22 cellular contexts compared by ENCODE assay signal in genomic region chr5:56530739-56531138, GRCh38.
"Had no signal": no experiment of that assay in that cellular context is flagged by ENCODE, and none has a peak within 500 bp of the region (broad histone marks: within the 10 kb centered on the region; RNA-seq: fewer than 3 reads in every experiment).

No MANE protein-coding gene starts in this region.

- H3K9me3 Mint-ChIP-seq: mesothelial cell of epicardium; natural killer cell; stimulated activated naive CD8-positive, alpha-beta T cell treated with anti-CD3 and anti-CD28 coated beads, Interleukin-15, Interleukin-2, amounts not matched to agents 100 ng/mL and 50 ng/mL, for 24 hours; T-helper 2 cell treated with Interferon-gamma antibody and Interleukin-4, amounts not matched to agents 5 μg/mL and 100 μg/mL, for 36 hours had no signal

- H3K27me3 Mint-ChIP-seq: activated CD4-positive, alpha-beta T cell treated with anti-CD3 and anti-CD28 coated beads for 36 hours; stimulated activated naive CD8-positive, alpha-beta T cell treated with anti-CD3 and anti-CD28 coated beads, Interleukin-15, Interleukin-2, amounts not matched to agents 100 ng/mL and 50 ng/mL, for 24 hours had no signal

- H3K36me3 ChIP-seq: brain microvascular endothelial cell, esophagus muscularis mucosa, right atrium auricular region, spleen, upper lobe of left lung had no signal

- H3K4me1 ChIP-seq: right atrium auricular region, spleen had no signal

- H3K9me3 ChIP-seq: esophagus muscularis mucosa, right atrium auricular region, spleen, upper lobe of left lung had no signal

- H3K27ac Mint-ChIP-seq: activated CD4-positive, alpha-beta T cell treated with anti-CD3 and anti-CD28 coated beads for 36 hours; mesothelial cell of epicardium; natural killer cell; stimulated activated naive CD8-positive, alpha-beta T cell treated with anti-CD3 and anti-CD28 coated beads, Interleukin-15, Interleukin-2, amounts not matched to agents 100 ng/mL and 50 ng/mL, for 24 hours; T-helper 2 cell treated with Interferon-gamma antibody and Interleukin-4, amounts not matched to agents 5 μg/mL and 100 μg/mL, for 36 hours had no signal

- H3K4me3 Mint-ChIP-seq: activated CD4-positive, alpha-beta T cell treated with anti-CD3 and anti-CD28 coated beads for 36 hours; mesothelial cell of epicardium; natural killer cell; stimulated activated naive CD8-positive, alpha-beta T cell treated with anti-CD3 and anti-CD28 coated beads, Interleukin-15, Interleukin-2, amounts not matched to agents 100 ng/mL and 50 ng/mL, for 24 hours; T-helper 2 cell treated with Interferon-gamma antibody and Interleukin-4, amounts not matched to agents 5 μg/mL and 100 μg/mL, for 36 hours had no signal

- H3K4me1 Mint-ChIP-seq: natural killer cell had no signal

- DNase-seq: activated CD4-positive, alpha-beta T cell treated with anti-CD3 and anti-CD28 coated beads for 36 hours; activated CD4-positive, alpha-beta T cell treated with anti-CD3 and anti-CD28 coated beads, Interleukin-2, amount 50 U/mL, for 48 hours; activated CD4-positive, CD25-positive, alpha-beta regulatory T cell; activated CD8-positive, alpha-beta memory T cell treated with anti-CD3 and anti-CD28 coated beads for 24 hours; activated effector memory CD4-positive, alpha-beta T cell treated with anti-CD3 and anti-CD28 coated beads, Interleukin-2, amount 50 U/mL, for 16 hours; activated naive CD4-positive, alpha-beta T cell treated with anti-CD3 and anti-CD28 coated beads, Interleukin-2, amount 50 U/mL, for 16 hours; amniotic stem cell; brain microvascular endothelial cell; dermis blood vessel endothelial cell; effector CD4-positive, alpha-beta T cell; islet precursor cell; left ventricle myocardium superior; natural killer cell; spleen; stimulated activated CD4-positive, alpha-beta T cell treated with anti-CD3 and anti-CD28 coated beads, Interleukin-2, amount 100 ng/mL, for 48 hours; T-helper 1 cell had no signal

- H3K27ac ChIP-seq: brain microvascular endothelial cell, esophagus muscularis mucosa, right atrium auricular region, upper lobe of left lung had no signal

- H3K36me3 Mint-ChIP-seq: mesothelial cell of epicardium, natural killer cell had no signal

- H3K4me3 ChIP-seq: esophagus muscularis mucosa, right atrium auricular region, spleen, upper lobe of left lung had no signal

- H3K27me3 ChIP-seq: brain microvascular endothelial cell, esophagus muscularis mucosa, right atrium auricular region, spleen, upper lobe of left lung had no signal

- ATAC-seq: activated CD4-positive, alpha-beta T cell treated with anti-CD3 and anti-CD28 coated beads for 36 hours; left ventricle myocardium superior; natural killer cell had no signal
